In the genomic region with DNA sequence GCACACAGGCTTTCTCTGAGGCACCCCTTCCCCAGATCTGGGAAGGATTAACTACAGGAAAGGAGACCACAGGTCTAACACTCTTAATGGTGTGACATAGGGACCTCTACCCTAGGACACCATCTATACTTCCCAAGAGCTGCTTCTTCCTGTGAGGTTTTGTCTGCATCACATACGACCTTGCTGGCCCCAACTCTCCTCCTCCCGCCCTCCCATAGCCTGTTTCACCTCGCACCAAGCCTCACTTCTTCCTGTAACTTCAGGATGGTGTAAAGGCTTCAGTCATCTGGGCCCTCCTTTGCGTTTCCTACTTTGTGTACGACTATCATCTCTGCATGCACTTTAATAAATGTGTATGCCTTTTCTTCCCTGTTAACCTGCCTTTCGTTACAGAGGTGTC, we compare ENCODE assay signal across 16 cellular contexts.
DNase-seq lines count a peak whose midpoint lies in the region; ATAC-seq and TF ChIP-seq lines count a peak whose summit lies in the region.
"Had no signal": no experiment of that assay in that cellular context is flagged by ENCODE, and none has a peak within 500 bp of the region (broad histone marks: within the 10 kb centered on the region; RNA-seq: fewer than 3 reads in every experiment).

No MANE protein-coding gene starts in this region.

- no peaks in the 10 kb centered on the region for H3K4me1 ChIP-seq in lung (ENCODE audit: control insufficient read depth in 2 of 2, insufficient read depth in 2 of 2, low read length in 2 of 2)
- no peaks in the 10 kb centered on the region for H3K4me1 ChIP-seq in right atrium auricular region
- H3K4me1 ChIP-seq: BLaER1, HAP-1 had no signal

- ATAC-seq in lung (ENCODE audit: insufficient read depth, low FRiP score): no peak

- peaks cover 2% of the 10 kb centered on the region for H3K9me3 Mint-ChIP-seq in activated naive CD4-positive, alpha-beta T cell treated with anti-CD3 and anti-CD28 coated beads for 36 hours
- H3K9me3 Mint-ChIP-seq in activated CD4-positive, alpha-beta memory T cell treated with anti-CD3 and anti-CD28 coated beads for 36 hours: peaks cover 5% of the 10 kb centered on the region

- intact Hi-C loops in activated naive CD4-positive, alpha-beta T cell treated with anti-CD3 and anti-CD28 coated beads for 36 hours (cut with micrococcal nuclease): no loop called here
- intact Hi-C loops in activated CD4-positive, alpha-beta memory T cell treated with anti-CD3 and anti-CD28 coated beads for 36 hours (cut with micrococcal nuclease): no loop called here
- intact Hi-C loops in lower leg skin (cut with DNase I; ENCODE audit: low total_unique reads): no loop called here

- TF ChIP-seq POLR2A in lower leg skin (IDR thresholded peaks at IDR 0.05): no peak

- peaks cover 8% of the 10 kb centered on the region for H3K4me1 Mint-ChIP-seq in activated naive CD4-positive, alpha-beta T cell treated with anti-CD3 and anti-CD28 coated beads for 36 hours (ENCODE audit: low read depth)
- peaks cover 16% of the 10 kb centered on the region for H3K4me1 Mint-ChIP-seq in activated CD4-positive, alpha-beta memory T cell treated with anti-CD3 and anti-CD28 coated beads for 36 hours (ENCODE audit: low read depth)
- H3K4me1 Mint-ChIP-seq: CD14-positive monocyte had no signal

- no peaks in the 10 kb centered on the region for H3K36me3 Mint-ChIP-seq in activated naive CD4-positive, alpha-beta T cell treated with anti-CD3 and anti-CD28 coated beads for 36 hours (ENCODE audit: low read depth)
- H3K36me3 Mint-ChIP-seq in activated CD4-positive, alpha-beta memory T cell treated with anti-CD3 and anti-CD28 coated beads for 36 hours: no peaks in the 10 kb centered on the region
- H3K36me3 Mint-ChIP-seq: CD14-positive monocyte; CD4-positive, alpha-beta memory T cell had no signal

- no peaks in the 10 kb centered on the region for H3K27me3 ChIP-seq in lung (ENCODE audit: control insufficient read depth, insufficient read depth)
- H3K27me3 ChIP-seq in right atrium auricular region: no peaks in the 10 kb centered on the region
- H3K27me3 ChIP-seq: BLaER1 had no signal

- no peak overlapping the region for H3K27ac Mint-ChIP-seq in activated naive CD4-positive, alpha-beta T cell treated with anti-CD3 and anti-CD28 coated beads for 36 hours
- H3K27ac Mint-ChIP-seq in activated CD4-positive, alpha-beta memory T cell treated with anti-CD3 and anti-CD28 coated beads for 36 hours: no peak overlapping the region
- H3K27ac Mint-ChIP-seq: CD14-positive monocyte had no signal

- no peaks in the 10 kb centered on the region for H3K36me3 ChIP-seq in lung (ENCODE audit: control insufficient read depth in 2 of 2, insufficient read depth in 2 of 2, low read length in 2 of 2)
- H3K36me3 ChIP-seq in right atrium auricular region: no peaks in the 10 kb centered on the region
- H3K36me3 ChIP-seq: BLaER1, HAP-1 had no signal

- H3K27ac ChIP-seq in lung (ENCODE audit: low read depth in 1 of 2, low read length in 1 of 2): no peak overlapping the region
- H3K27ac ChIP-seq in right atrium auricular region: no peak overlapping the region
- H3K27ac ChIP-seq: BLaER1, GM23248 had no signal

- 85 to 86% methylated on average over 6 of the region's 6 CpGs for WGBS in lung, 2 donors
- 78 to 79% methylated on average over 6 of the region's 6 CpGs for WGBS in lower leg skin, 2 donors

- CTCF ChIA-PET in activated naive CD4-positive, alpha-beta T cell treated with anti-CD3 and anti-CD28 coated beads for 36 hours (lab: Charles Lee): no interaction called here
- CTCF ChIA-PET in activated CD4-positive, alpha-beta memory T cell treated with anti-CD3 and anti-CD28 coated beads for 36 hours (lab: Charles Lee): no interaction called here

- H3K9me3 ChIP-seq in lung (ENCODE audit: control insufficient read depth in 2 of 2, insufficient read depth in 1 of 2, low read length in 1 of 2): peaks cover 2 to 3% of the 10 kb centered on the region in 2 donors
- peaks cover 0 to 7% of the 10 kb centered on the region in 2 donors for H3K9me3 ChIP-seq in right atrium auricular region
- H3K9me3 ChIP-seq: HAP-1 had no signal

- no peak overlapping the region for H3K4me3 Mint-ChIP-seq in activated naive CD4-positive, alpha-beta T cell treated with anti-CD3 and anti-CD28 coated beads for 36 hours
- no peak overlapping the region for H3K4me3 Mint-ChIP-seq in activated CD4-positive, alpha-beta memory T cell treated with anti-CD3 and anti-CD28 coated beads for 36 hours
- H3K4me3 Mint-ChIP-seq: CD14-positive monocyte; CD4-positive, alpha-beta memory T cell had no signal

- no peak for TF ChIP-seq CTCF in lung (IDR thresholded peaks at IDR 0.05; ENCODE audit: control extremely low read depth, extremely low read depth)
- TF ChIP-seq CTCF in lower leg skin (IDR thresholded peaks at IDR 0.05): no peak
- TF ChIP-seq CTCF in right atrium auricular region (IDR thresholded peaks at IDR 0.05): no peak

- H3K4me3 ChIP-seq in lung: no peak overlapping the region
- H3K4me3 ChIP-seq in lower leg skin (ENCODE audit: low read depth, poor library complexity, severe bottlenecking): no peak overlapping the region
- H3K4me3 ChIP-seq in right atrium auricular region: no peak overlapping the region
- H3K4me3 ChIP-seq: BLaER1, GM23248, HAP-1 had no signal

- no peaks in the 10 kb centered on the region for H3K27me3 Mint-ChIP-seq in activated naive CD4-positive, alpha-beta T cell treated with anti-CD3 and anti-CD28 coated beads for 36 hours (ENCODE audit: low read depth)
- H3K27me3 Mint-ChIP-seq in activated CD4-positive, alpha-beta memory T cell treated with anti-CD3 and anti-CD28 coated beads for 36 hours: no peaks in the 10 kb centered on the region

- POLR2A ChIA-PET in activated CD4-positive, alpha-beta memory T cell treated with anti-CD3 and anti-CD28 coated beads for 36 hours (lab: Charles Lee): no interaction called here

- peak; percentile 61 for DNase-seq in activated naive CD4-positive, alpha-beta T cell treated with anti-CD3 and anti-CD28 coated beads for 36 hours
- DNase-seq in activated naive CD4-positive, alpha-beta T cell (lab: John Stamatoyannopoulos, UW): no peak
- DNase-seq in activated CD4-positive, alpha-beta memory T cell treated with anti-CD3 and anti-CD28 coated beads for 36 hours: peak; percentile 48
- DNase-seq in lung (ENCODE audit: low spot score) (peak; percentile 24), lower leg skin (ENCODE audit: low spot score in 2 of 2) (no peak), SW 1271 (lab: John Stamatoyannopoulos, UW) (no peak), right atrium auricular region (ENCODE audit: low spot score) (no peak)
- DNase-seq: 8988T; CD4-positive, alpha-beta memory T cell; DMS153; DMS79; GDM1; GM23248 had no signal

Comparison
In these comparisons a context has a peak if more than half of its experiments do, and no peak if none do; other contexts are left out.
1. DNase-seq: peak in activated naive CD4-positive, alpha-beta T cell treated with anti-CD3 and anti-CD28 coated beads for 36 hours (single experiment), activated CD4-positive, alpha-beta memory T cell treated with anti-CD3 and anti-CD28 coated beads for 36 hours (single experiment) and lung (single experiment); none in activated naive CD4-positive, alpha-beta T cell (0 of 4), lower leg skin (0 of 2), SW 1271 (0 of 2) and right atrium auricular region (single experiment).